8 cellular contexts compared by ENCODE assay signal in genomic region chr14:53228966-53229365, GRCh38.
"Had no signal": no experiment of that assay in that cellular context is flagged by ENCODE, and none has a peak within 500 bp of the region (broad histone marks: within the 10 kb centered on the region; RNA-seq: fewer than 3 reads in every experiment).

No MANE protein-coding gene starts in this region.

- H3K4me1 Mint-ChIP-seq: GM23338, H9, IgD-negative memory B cell had no signal

- H2AFZ ChIP-seq: GM23338 had no signal

- H3K27ac Mint-ChIP-seq: GM23338, H9, IgD-negative memory B cell had no signal

- H3K4me3 Mint-ChIP-seq: GM23338, H9, IgD-negative memory B cell had no signal

- ATAC-seq: GM23338 had no signal

- H3K4me3 ChIP-seq: GM23338 had no signal

- DNase-seq: H9, HCEC 1CT, KBM-7 had no signal

- FAIRE-seq: H1, H54, HTR-8/SVneo had no signal

- H3K4me2 ChIP-seq: GM23338 had no signal
